In genomic region chr20:33909331-33909921, GRCh38 we compare ENCODE assay signal across 10 cellular contexts.
A peak's percentile ranks its signal among the peaks of the same experiment; 100 is the strongest.
DNase-seq lines count a peak whose midpoint lies in the region; ATAC-seq, FAIRE-seq and TF ChIP-seq lines count a peak whose summit lies in the region.
"Had no signal": no experiment of that assay in that cellular context is flagged by ENCODE, and none has a peak within 500 bp of the region (broad histone marks: within the 10 kb centered on the region; RNA-seq: fewer than 3 reads in every experiment).

No MANE protein-coding gene starts in this region.

- CTCF ChIA-PET in H1 (lab: Charles Lee; ENCODE audit: partially characterized antibody), result no interaction called here
- CTCF ChIA-PET in naive thymus-derived CD4-positive, alpha-beta T cell (lab: Charles Lee), result no interaction called here

- TF ChIP-seq RAD21 in H1 (IDR thresholded peaks at IDR 0.05 in 1 of 2, conservative IDR thresholded peaks at IDR 0.05 in 1 of 2; ENCODE audit: low read depth in 2 of 2, low read length in 2 of 2), result no peak

- H4K5ac ChIP-seq in H1 (ENCODE audit: insufficient read length, low read depth, low read length), result no peak overlapping the region

- H3K9ac ChIP-seq in H1 (replicated peaks in 1 of 4; ENCODE audit: extremely low read depth in 1 of 4, low read depth in 3 of 4, low read length in 3 of 4), result no peak overlapping the region

- H3K4me3 Mint-ChIP-seq in activated naive CD8-positive, alpha-beta T cell treated with anti-CD3 and anti-CD28 coated beads for 36 hours, result no peak overlapping the region
- H3K4me3 Mint-ChIP-seq in naive thymus-derived CD4-positive, alpha-beta T cell, result no peak overlapping the region
- no peak overlapping the region for H3K4me3 Mint-ChIP-seq in activated CD4-positive, alpha-beta T cell treated with anti-CD3 and anti-CD28 coated beads, Interleukin-2, amount 10 ng/mL, durations not matched to agents 24 days and 14 days
- H3K4me3 Mint-ChIP-seq: central memory CD8-positive, alpha-beta T cell; T-helper 1 cell treated with Interleukin-12 subunit alpha and Interleukin-12 subunit beta and Interleukin-4 antibody, amounts not matched to agents 30 μg/mL and 1 μg/mL, for 36 hours had no signal

- H3K4me1 ChIP-seq in H1 (replicated peaks in 1 of 4; ENCODE audit: control insufficient read depth in 3 of 4, insufficient read depth in 4 of 4, low read length in 3 of 4) (no peaks in the 10 kb centered on the region), osteoblast (ENCODE audit: insufficient read depth, low read length) (peaks cover 38% of the 10 kb centered on the region)
- no peaks in the 10 kb centered on the region for H3K4me1 ChIP-seq in naive thymus-derived CD4-positive, alpha-beta T cell (ENCODE audit: control insufficient read depth in 2 of 2, insufficient read depth in 2 of 2, low read length in 2 of 2)

- H3K27me3 ChIP-seq in H1 (replicated peaks in 1 of 4; ENCODE audit: control insufficient read depth in 3 of 4, extremely low read depth in 1 of 4, insufficient read depth in 3 of 4, low read length in 3 of 4), result no peaks in the 10 kb centered on the region
- no peaks in the 10 kb centered on the region for H3K27me3 ChIP-seq in osteoblast (ENCODE audit: insufficient read depth, low read length)
- H3K27me3 ChIP-seq in naive thymus-derived CD4-positive, alpha-beta T cell (ENCODE audit: control insufficient read depth in 2 of 2, insufficient read depth in 2 of 2, low read length in 2 of 2), result no peaks in the 10 kb centered on the region

- no peak overlapping the region for H3K23ac ChIP-seq in H1 (ENCODE audit: insufficient read length)

- H3K4me3 ChIP-seq in H1 (ENCODE audit: extremely low read depth in 1 of 4, insufficient read depth in 2 of 4, low read depth in 3 of 4, low read length in 4 of 4) (no peak overlapping the region), osteoblast (ENCODE audit: insufficient read depth, low read length) (peak overlapping the region; percentile 23)
- no peak overlapping the region for H3K4me3 ChIP-seq in naive thymus-derived CD4-positive, alpha-beta T cell (ENCODE audit: low read length)

- H4K8ac ChIP-seq in H1 (ENCODE audit: extremely low read depth, insufficient read depth, low read length), result no peak overlapping the region

- H4K20me1 ChIP-seq in H1 (replicated peaks in 1 of 2; ENCODE audit: control insufficient read depth in 1 of 2, insufficient read depth in 2 of 2, low read length in 2 of 2) (no peaks in the 10 kb centered on the region), osteoblast (ENCODE audit: insufficient read depth, low read length) (no peaks in the 10 kb centered on the region)

- no peaks in the 10 kb centered on the region for H3K23me2 ChIP-seq in H1 (ENCODE audit: low read depth, low read length)

- H3K9me3 Mint-ChIP-seq in activated naive CD8-positive, alpha-beta T cell treated with anti-CD3 and anti-CD28 coated beads for 36 hours, result no peaks in the 10 kb centered on the region
- no peaks in the 10 kb centered on the region for H3K9me3 Mint-ChIP-seq in naive thymus-derived CD4-positive, alpha-beta T cell
- no peaks in the 10 kb centered on the region for H3K9me3 Mint-ChIP-seq in activated CD4-positive, alpha-beta T cell treated with anti-CD3 and anti-CD28 coated beads, Interleukin-2, amount 10 ng/mL, durations not matched to agents 24 days and 14 days
- H3K9me3 Mint-ChIP-seq: central memory CD8-positive, alpha-beta T cell; T-helper 1 cell treated with Interleukin-12 subunit alpha and Interleukin-12 subunit beta and Interleukin-4 antibody, amounts not matched to agents 30 μg/mL and 1 μg/mL, for 36 hours had no signal

- H3K27ac ChIP-seq in H1 (ENCODE audit: low read depth, low read length), result no peak overlapping the region
- peak overlapping the region; percentile 93 for H3K27ac ChIP-seq in osteoblast (ENCODE audit: low read depth, low read length)
- H3K27ac ChIP-seq in naive thymus-derived CD4-positive, alpha-beta T cell (ENCODE audit: low read depth, low read length), result no peak overlapping the region

- H3K79me2 ChIP-seq in H1 (ENCODE audit: control insufficient read depth in 1 of 2, insufficient read depth in 2 of 2, low read length in 2 of 2) (no peaks in the 10 kb centered on the region), osteoblast (ENCODE audit: insufficient read depth, low read length) (no peaks in the 10 kb centered on the region)

- H2BK120ac ChIP-seq in H1 (replicated peaks; ENCODE audit: low read depth, low read length), result no peak overlapping the region

- H3K4me2 ChIP-seq in H1 (ENCODE audit: insufficient read depth in 1 of 2, low read depth in 2 of 2, low read length in 2 of 2), result no peak overlapping the region
- H3K4me2 ChIP-seq in osteoblast (ENCODE audit: insufficient read depth, low read length), result peak overlapping the region; percentile 80

- H2BK15ac ChIP-seq in H1 (ENCODE audit: low read length), result no peak overlapping the region

- no peaks in the 10 kb centered on the region for H3K36me3 Mint-ChIP-seq in activated naive CD8-positive, alpha-beta T cell treated with anti-CD3 and anti-CD28 coated beads for 36 hours
- H3K36me3 Mint-ChIP-seq in naive thymus-derived CD4-positive, alpha-beta T cell, result no peaks in the 10 kb centered on the region
- no peaks in the 10 kb centered on the region for H3K36me3 Mint-ChIP-seq in activated CD4-positive, alpha-beta T cell treated with anti-CD3 and anti-CD28 coated beads, Interleukin-2, amount 10 ng/mL, durations not matched to agents 24 days and 14 days (ENCODE audit: low read depth)

- no peaks in the 10 kb centered on the region for H3K9me3 ChIP-seq in H1 (ENCODE audit: insufficient read depth in 2 of 2, low read depth in 1 of 2, low read length in 1 of 2)
- H3K9me3 ChIP-seq in osteoblast (ENCODE audit: low read depth, low read length), result no peaks in the 10 kb centered on the region
- no peaks in the 10 kb centered on the region for H3K9me3 ChIP-seq in naive thymus-derived CD4-positive, alpha-beta T cell (ENCODE audit: control insufficient read depth in 2 of 3, low read length in 3 of 3)

- FAIRE-seq in H1 (lab: Jason Lieb, UNC), result no peak

- no peak for TF ChIP-seq EP300 in H1 (IDR thresholded peaks at IDR 0.05; ENCODE audit: borderline replicate concordance in 1 of 2, low read depth in 2 of 2, low read length in 2 of 2)

- H2AFZ ChIP-seq in H1 (ENCODE audit: low read length) (no peak overlapping the region), osteoblast (ENCODE audit: low read length) (peak overlapping the region; percentile 51)

- no peak for TF ChIP-seq CTCF in H1 (IDR thresholded peaks at IDR 0.05; ENCODE audit: control extremely low read depth in 1 of 3, insufficient read depth in 1 of 3, low read depth in 1 of 3, low read length in 3 of 3)
- no peak for TF ChIP-seq CTCF in osteoblast (IDR thresholded peaks at IDR 0.05; ENCODE audit: extremely low read depth, low read depth, low read length)

- no peak overlapping the region for H3K14ac ChIP-seq in H1 (ENCODE audit: insufficient read length)

- DNase-seq in ELF-1 (ENCODE audit: low read depth, low spot score) (peak; percentile 26), NCI-H2196 (lab: John Stamatoyannopoulos, UW; ENCODE audit: unreplicated experiment) (peak; percentile 82), H1 (ENCODE audit: low read depth in 1 of 2, low spot score in 2 of 2) (no peak), osteoblast (ENCODE audit: insufficient read length, low spot score, missing footprints) (peak; percentile 90)
- no peak for DNase-seq in activated T-cell treated with anti-CD3 and anti-CD28 coated beads, Interleukin-2, amount 50 U/mL, for 48 hours
- DNase-seq in activated naive CD8-positive, alpha-beta T cell treated with anti-CD3 and anti-CD28 coated beads for 36 hours, result no peak
- DNase-seq in naive thymus-derived CD4-positive, alpha-beta T cell, result no peak
- no peak for DNase-seq in activated CD4-positive, alpha-beta T cell treated with anti-CD3 and anti-CD28 coated beads, Interleukin-2, amount 10 ng/mL, durations not matched to agents 24 days and 14 days

- H3K4ac ChIP-seq in H1 (replicated peaks; ENCODE audit: insufficient read length, low read depth, low read length), result no peak overlapping the region

- no peaks in the 10 kb centered on the region for H3K79me1 ChIP-seq in H1 (ENCODE audit: low read depth, low read length)

- no peak overlapping the region for H2BK20ac ChIP-seq in H1 (ENCODE audit: low read length)

- no peak overlapping the region for H2AK5ac ChIP-seq in H1 (ENCODE audit: low read depth, low read length)

- no peak for ATAC-seq in naive thymus-derived CD4-positive, alpha-beta T cell

- peaks cover 6% of the 10 kb centered on the region for H3K27me3 Mint-ChIP-seq in activated naive CD8-positive, alpha-beta T cell treated with anti-CD3 and anti-CD28 coated beads for 36 hours
- H3K27me3 Mint-ChIP-seq in naive thymus-derived CD4-positive, alpha-beta T cell, result peaks cover 0 to 34% (median 0%) of the 10 kb centered on the region in 5 donors
- H3K27me3 Mint-ChIP-seq in activated CD4-positive, alpha-beta T cell treated with anti-CD3 and anti-CD28 coated beads, Interleukin-2, amount 10 ng/mL, durations not matched to agents 24 days and 14 days, result peaks cover 24% of the 10 kb centered on the region

- 91% methylated on average over 6 of the region's 6 CpGs; no CpG with 5 or more reads in 1 of the 2 experiments for whole genome bisulfite sequencing in H1 (ENCODE audit: extremely low coverage in 1 of 2, insufficient coverage in 1 of 2, insufficient read length in 1 of 2, insufficient replicate concordance in 2 of 2, low coverage in 1 of 2, low lambda C conversion rate in 2 of 2, missing lambda C conversion rate in 1 of 2), 2 experiments

- H3K4me1 Mint-ChIP-seq in activated naive CD8-positive, alpha-beta T cell treated with anti-CD3 and anti-CD28 coated beads for 36 hours, result peaks cover under 1% of the 10 kb centered on the region
- peaks cover 0 to 2% (median 2%) of the 10 kb centered on the region in 7 donors for H3K4me1 Mint-ChIP-seq in naive thymus-derived CD4-positive, alpha-beta T cell
- peaks cover 2% of the 10 kb centered on the region for H3K4me1 Mint-ChIP-seq in activated CD4-positive, alpha-beta T cell treated with anti-CD3 and anti-CD28 coated beads, Interleukin-2, amount 10 ng/mL, durations not matched to agents 24 days and 14 days
- H3K4me1 Mint-ChIP-seq: central memory CD8-positive, alpha-beta T cell had no signal

- no peak for TF ChIP-seq POLR2A in H1 (IDR thresholded peaks at IDR 0.05; ENCODE audit: control extremely low read depth in 1 of 2, low read depth in 2 of 2, low read length in 2 of 2)

- intact Hi-C loops in naive thymus-derived CD4-positive, alpha-beta T cell (cut with micrococcal nuclease), result no loop called here
- intact Hi-C loops in activated CD4-positive, alpha-beta T cell treated with anti-CD3 and anti-CD28 coated beads, Interleukin-2, amount 10 ng/mL, durations not matched to agents 24 days and 14 days (cut with micrococcal nuclease), result no loop called here

- POLR2A ChIA-PET in H1 (lab: Charles Lee; ENCODE audit: partially characterized antibody), result no interaction called here
- POLR2A ChIA-PET in naive thymus-derived CD4-positive, alpha-beta T cell (lab: Charles Lee), result no interaction called here

- H3K18ac ChIP-seq in H1 (ENCODE audit: extremely low read depth, low read length), result no peak overlapping the region

- H2BK12ac ChIP-seq in H1 (ENCODE audit: low read depth, low read length), result no peak overlapping the region

- no peak overlapping the region for H3K27ac Mint-ChIP-seq in activated naive CD8-positive, alpha-beta T cell treated with anti-CD3 and anti-CD28 coated beads for 36 hours
- H3K27ac Mint-ChIP-seq in naive thymus-derived CD4-positive, alpha-beta T cell, result no peak overlapping the region
- no peak overlapping the region for H3K27ac Mint-ChIP-seq in activated CD4-positive, alpha-beta T cell treated with anti-CD3 and anti-CD28 coated beads, Interleukin-2, amount 10 ng/mL, durations not matched to agents 24 days and 14 days
- H3K27ac Mint-ChIP-seq: T-helper 1 cell treated with Interleukin-12 subunit alpha and Interleukin-12 subunit beta and Interleukin-4 antibody, amounts not matched to agents 30 μg/mL and 1 μg/mL, for 36 hours had no signal

- H4K91ac ChIP-seq in H1 (replicated peaks; ENCODE audit: insufficient read length, low read length), result no peak overlapping the region

- no peaks in the 10 kb centered on the region for H3K36me3 ChIP-seq in H1 (ENCODE audit: control insufficient read depth in 2 of 4, insufficient read depth in 4 of 4, low read length in 3 of 4)
- H3K36me3 ChIP-seq in osteoblast (ENCODE audit: insufficient read depth, low read length), result no peaks in the 10 kb centered on the region
- H3K36me3 ChIP-seq in naive thymus-derived CD4-positive, alpha-beta T cell (ENCODE audit: control insufficient read depth in 2 of 3, insufficient read depth in 3 of 3, low read length in 3 of 3), result no peaks in the 10 kb centered on the region

- H3K56ac ChIP-seq in H1 (replicated peaks; ENCODE audit: insufficient read length, low read depth, low read length), result no peak overlapping the region

- no peak overlapping the region for H2BK5ac ChIP-seq in H1 (ENCODE audit: low read depth, low read length)

Comparison
In these comparisons a context has a peak if more than half of its experiments do, and no peak if none do; other contexts are left out.
1. DNase-seq: peak in ELF-1 (single experiment), NCI-H2196 (single experiment) and osteoblast (single experiment); none in H1 (0 of 2), activated T-cell treated with anti-CD3 and anti-CD28 coated beads, Interleukin-2, amount 50 U/mL, for 48 hours (0 of 2), activated naive CD8-positive, alpha-beta T cell treated with anti-CD3 and anti-CD28 coated beads for 36 hours (single experiment), naive thymus-derived CD4-positive, alpha-beta T cell (0 of 9) and activated CD4-positive, alpha-beta T cell treated with anti-CD3 and anti-CD28 coated beads, Interleukin-2, amount 10 ng/mL, durations not matched to agents 24 days and 14 days (single experiment).